Comparison of ENCODE assay signal across 1 cellular context in the genomic region with DNA sequence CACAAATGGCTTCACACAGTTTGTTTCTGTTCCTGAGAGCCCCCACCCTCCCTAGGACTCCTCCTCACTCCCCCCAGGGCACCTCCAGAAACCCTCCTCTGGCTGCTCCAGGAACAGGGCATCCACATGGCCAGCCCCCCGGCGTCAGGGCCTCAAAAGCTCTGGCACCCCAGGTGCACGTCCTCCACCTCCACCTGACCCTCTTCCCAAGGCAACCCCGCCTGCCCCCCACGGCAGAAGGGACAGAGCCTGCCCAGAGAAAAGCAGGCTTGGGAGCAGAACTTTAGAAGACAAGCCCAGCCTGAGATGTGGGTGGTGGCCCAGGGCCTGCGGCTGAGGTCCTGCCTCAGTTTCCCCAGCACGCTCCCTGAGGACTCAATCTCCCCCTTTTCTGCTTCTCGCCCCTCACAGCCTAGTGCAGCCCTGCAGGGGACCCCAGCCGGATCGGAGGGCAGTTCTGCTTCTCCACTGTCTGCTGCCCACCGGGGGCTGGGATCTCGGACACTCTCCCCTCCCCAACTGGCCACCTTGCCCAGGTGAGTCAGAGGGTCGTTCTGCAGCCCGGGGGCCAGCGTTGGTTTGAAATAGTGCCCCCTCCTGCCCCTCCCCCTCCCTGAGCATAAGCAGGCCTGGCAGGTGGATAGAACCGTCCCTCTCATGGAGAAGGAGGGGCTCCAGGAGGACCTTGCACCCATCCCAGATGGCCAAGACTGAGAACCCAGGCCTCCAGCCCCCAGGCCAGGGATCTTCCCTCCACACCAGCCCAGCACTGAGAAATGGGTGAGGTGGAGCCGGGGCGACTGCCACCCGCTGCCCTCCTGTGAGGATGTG.
TF ChIP-seq lines count a peak whose summit lies in the region.

No MANE protein-coding gene starts in this region.

TF ChIP-seq in SK-N-SH, 30 proteins besides CTCF, POLR2A, EP300 and RAD21:
- TF ChIP-seq ELF1 (IDR thresholded peaks at IDR 0.05) (no peak), FOXJ3 (CRISPR knock-in tag; IDR thresholded peaks at IDR 0.05) (no peak), TAF1 (IDR thresholded peaks at IDR 0.05; ENCODE audit: borderline replicate concordance, low read depth, low read length) (no peak), NFIC (IDR thresholded peaks at IDR 0.05; ENCODE audit: borderline replicate concordance) (no peak), EZH2phosphoT487 (IDR thresholded peaks at IDR 0.05; ENCODE audit: borderline replicate concordance, low read depth) (no peak), POLR2AphosphoS5 (IDR thresholded peaks at IDR 0.05; ENCODE audit: low read depth, low read length) (no peak), MXI1 (IDR thresholded peaks at IDR 0.05; ENCODE audit: low read depth, low read length) (no peak), SIN3A (IDR thresholded peaks at IDR 0.05; ENCODE audit: borderline replicate concordance, low read depth, low read length) (no peak), SMC3 (IDR thresholded peaks at IDR 0.05; ENCODE audit: low read depth, low read length) (no peak), RFX5 (IDR thresholded peaks at IDR 0.05; ENCODE audit: low read length) (no peak)
- TF ChIP-seq, protein P1, sequence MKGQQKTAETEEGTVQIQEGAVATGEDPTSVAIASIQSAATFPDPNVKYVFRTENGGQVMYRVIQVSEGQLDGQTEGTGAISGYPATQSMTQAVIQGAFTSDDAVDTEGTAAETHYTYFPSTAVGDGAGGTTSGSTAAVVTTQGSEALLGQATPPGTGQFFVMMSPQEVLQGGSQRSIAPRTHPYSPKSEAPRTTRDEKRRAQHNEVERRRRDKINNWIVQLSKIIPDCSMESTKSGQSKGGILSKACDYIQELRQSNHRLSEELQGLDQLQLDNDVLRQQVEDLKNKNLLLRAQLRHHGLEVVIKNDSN (IDR thresholded peaks at IDR 0.05; ENCODE audit: borderline replicate concordance, low read depth): no peak
- TF ChIP-seq, protein P2, sequence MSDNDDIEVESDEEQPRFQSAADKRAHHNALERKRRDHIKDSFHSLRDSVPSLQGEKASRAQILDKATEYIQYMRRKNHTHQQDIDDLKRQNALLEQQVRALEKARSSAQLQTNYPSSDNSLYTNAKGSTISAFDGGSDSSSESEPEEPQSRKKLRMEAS (IDR thresholded peaks at IDR 0.05; ENCODE audit: low read depth): no peak
- TF ChIP-seq, protein P3, sequence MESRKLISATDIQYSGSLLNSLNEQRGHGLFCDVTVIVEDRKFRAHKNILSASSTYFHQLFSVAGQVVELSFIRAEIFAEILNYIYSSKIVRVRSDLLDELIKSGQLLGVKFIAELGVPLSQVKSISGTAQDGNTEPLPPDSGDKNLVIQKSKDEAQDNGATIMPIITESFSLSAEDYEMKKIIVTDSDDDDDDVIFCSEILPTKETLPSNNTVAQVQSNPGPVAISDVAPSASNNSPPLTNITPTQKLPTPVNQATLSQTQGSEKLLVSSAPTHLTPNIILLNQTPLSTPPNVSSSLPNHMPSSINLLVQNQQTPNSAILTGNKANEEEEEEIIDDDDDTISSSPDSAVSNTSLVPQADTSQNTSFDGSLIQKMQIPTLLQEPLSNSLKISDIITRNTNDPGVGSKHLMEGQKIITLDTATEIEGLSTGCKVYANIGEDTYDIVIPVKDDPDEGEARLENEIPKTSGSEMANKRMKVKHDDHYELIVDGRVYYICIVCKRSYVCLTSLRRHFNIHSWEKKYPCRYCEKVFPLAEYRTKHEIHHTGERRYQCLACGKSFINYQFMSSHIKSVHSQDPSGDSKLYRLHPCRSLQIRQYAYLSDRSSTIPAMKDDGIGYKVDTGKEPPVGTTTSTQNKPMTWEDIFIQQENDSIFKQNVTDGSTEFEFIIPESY (IDR thresholded peaks at IDR 0.05; ENCODE audit: borderline replicate concordance, low read depth): no peak
- TF ChIP-seq, protein P4, sequence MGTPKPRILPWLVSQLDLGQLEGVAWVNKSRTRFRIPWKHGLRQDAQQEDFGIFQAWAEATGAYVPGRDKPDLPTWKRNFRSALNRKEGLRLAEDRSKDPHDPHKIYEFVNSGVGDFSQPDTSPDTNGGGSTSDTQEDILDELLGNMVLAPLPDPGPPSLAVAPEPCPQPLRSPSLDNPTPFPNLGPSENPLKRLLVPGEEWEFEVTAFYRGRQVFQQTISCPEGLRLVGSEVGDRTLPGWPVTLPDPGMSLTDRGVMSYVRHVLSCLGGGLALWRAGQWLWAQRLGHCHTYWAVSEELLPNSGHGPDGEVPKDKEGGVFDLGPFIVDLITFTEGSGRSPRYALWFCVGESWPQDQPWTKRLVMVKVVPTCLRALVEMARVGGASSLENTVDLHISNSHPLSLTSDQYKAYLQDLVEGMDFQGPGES (IDR thresholded peaks at IDR 0.05; ENCODE audit: low read depth, low read length): no peak
- TF ChIP-seq, protein P5, sequence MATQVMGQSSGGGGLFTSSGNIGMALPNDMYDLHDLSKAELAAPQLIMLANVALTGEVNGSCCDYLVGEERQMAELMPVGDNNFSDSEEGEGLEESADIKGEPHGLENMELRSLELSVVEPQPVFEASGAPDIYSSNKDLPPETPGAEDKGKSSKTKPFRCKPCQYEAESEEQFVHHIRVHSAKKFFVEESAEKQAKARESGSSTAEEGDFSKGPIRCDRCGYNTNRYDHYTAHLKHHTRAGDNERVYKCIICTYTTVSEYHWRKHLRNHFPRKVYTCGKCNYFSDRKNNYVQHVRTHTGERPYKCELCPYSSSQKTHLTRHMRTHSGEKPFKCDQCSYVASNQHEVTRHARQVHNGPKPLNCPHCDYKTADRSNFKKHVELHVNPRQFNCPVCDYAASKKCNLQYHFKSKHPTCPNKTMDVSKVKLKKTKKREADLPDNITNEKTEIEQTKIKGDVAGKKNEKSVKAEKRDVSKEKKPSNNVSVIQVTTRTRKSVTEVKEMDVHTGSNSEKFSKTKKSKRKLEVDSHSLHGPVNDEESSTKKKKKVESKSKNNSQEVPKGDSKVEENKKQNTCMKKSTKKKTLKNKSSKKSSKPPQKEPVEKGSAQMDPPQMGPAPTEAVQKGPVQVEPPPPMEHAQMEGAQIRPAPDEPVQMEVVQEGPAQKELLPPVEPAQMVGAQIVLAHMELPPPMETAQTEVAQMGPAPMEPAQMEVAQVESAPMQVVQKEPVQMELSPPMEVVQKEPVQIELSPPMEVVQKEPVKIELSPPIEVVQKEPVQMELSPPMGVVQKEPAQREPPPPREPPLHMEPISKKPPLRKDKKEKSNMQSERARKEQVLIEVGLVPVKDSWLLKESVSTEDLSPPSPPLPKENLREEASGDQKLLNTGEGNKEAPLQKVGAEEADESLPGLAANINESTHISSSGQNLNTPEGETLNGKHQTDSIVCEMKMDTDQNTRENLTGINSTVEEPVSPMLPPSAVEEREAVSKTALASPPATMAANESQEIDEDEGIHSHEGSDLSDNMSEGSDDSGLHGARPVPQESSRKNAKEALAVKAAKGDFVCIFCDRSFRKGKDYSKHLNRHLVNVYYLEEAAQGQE (IDR thresholded peaks at IDR 0.05; ENCODE audit: low read depth, low read length): no peak
